13 cellular contexts compared by ENCODE assay signal in genomic region chrX:16822723-16823122, GRCh38. TPM values are rescaled to one million over a fixed set of nuclear protein-coding genes. Genes with fewer than 3 reads are reported as not detected.
DNase-seq lines count a peak whose midpoint lies in the region; ATAC-seq and TF ChIP-seq lines count a peak whose summit lies in the region.
"Had no signal": no experiment of that assay in that cellular context is flagged by ENCODE, and none has a peak within 500 bp of the region (broad histone marks: within the 10 kb centered on the region; RNA-seq: fewer than 3 reads in every experiment).

No MANE protein-coding gene starts in this region.

- H3K27ac ChIP-seq in heart left ventricle: no peak overlapping the region
- H3K27ac ChIP-seq: right atrium auricular region had no signal

- H3K4me3 ChIP-seq in MG63: no peak overlapping the region
- H3K4me3 ChIP-seq in heart left ventricle: no peak overlapping the region
- H3K4me3 ChIP-seq: right atrium auricular region had no signal

- TF ChIP-seq POLR2A in heart left ventricle (IDR thresholded peaks at IDR 0.05): no peak

- H3K9me3 ChIP-seq in MG63 (no peaks in the 10 kb centered on the region), heart left ventricle (no peaks in the 10 kb centered on the region)
- H3K9me3 ChIP-seq: right atrium auricular region had no signal

- 87 to 92% (median 92%) methylated on average over 2 of the region's 2 CpGs for WGBS in heart left ventricle, 4 donors

- TF ChIP-seq CTCF in heart left ventricle (IDR thresholded peaks at IDR 0.05): no peak

- peaks cover 19% of the 10 kb centered on the region for H3K36me3 ChIP-seq in MG63
- H3K36me3 ChIP-seq in heart left ventricle: peaks cover 0 to 53% (median 33%) of the 10 kb centered on the region in 9 donors

- peaks cover 0 to 6% (median 0%) of the 10 kb centered on the region in 12 donors for H3K4me1 ChIP-seq in heart left ventricle
- H3K4me1 ChIP-seq: right atrium auricular region had no signal

- DNase-seq in COLO829 (ENCODE audit: low spot score) (peak; percentile 61), MG63 (peak; percentile 48), amniotic epithelial cell (ENCODE audit: low read depth) (peak; percentile 44), iris pigment epithelial cell (ENCODE audit: low read depth) (peak; percentile 85), NCI-H1694 treated with DMSO at 0.1 percent for 48 hours (lab: John Stamatoyannopoulos, UW) (no peak), NCI-H128 (lab: John Stamatoyannopoulos, UW; ENCODE audit: unreplicated experiment) (no peak), heart left ventricle (no peak), OCI-M2 (lab: John Stamatoyannopoulos, UW; ENCODE audit: unreplicated experiment) (no peak)
- DNase-seq: activated CD8-positive, alpha-beta memory T cell treated with anti-CD3 and anti-CD28 coated beads, Interleukin-2, amount 50 U/mL, for 48 hours; caudate nucleus; erythroblast; NCI-H345 had no signal

- ATAC-seq in heart left ventricle: no peak

- intact Hi-C loops in heart left ventricle (cut with DNase I): loop anchor here in 1 of 10 donors (10.0 kb wide), 1 partner anchor 222 kb away; no protein-coding TSS in a partner anchor

- H3K27me3 ChIP-seq in MG63: no peaks in the 10 kb centered on the region
- no peaks in the 10 kb centered on the region for H3K27me3 ChIP-seq in heart left ventricle
- H3K27me3 ChIP-seq: right atrium auricular region had no signal

RNA-seq across cellular contexts. Expression of gene TXLNG, which starts 36.5 kb away (rescaled TPM):
- 8.6 and 12.7 TPM in 2 replicates for total RNA-seq in MG63 (2014; rRNA removed; shearing (Covaris generic); ENCODE audit: low replicate concordance)
- 1 to 10 TPM; 4.3 to 8.1 (median 6.3) TPM for total RNA-seq in heart left ventricle
- 1 to 10 TPM; 3.0 to 5.2 TPM for polyA plus RNA-seq in heart left ventricle

RNA-seq across cellular contexts. Expression of gene RBBP7, which starts 47.4 kb away (rescaled TPM):
- 167 and 233 TPM in 2 replicates for total RNA-seq in MG63 (2014; rRNA removed; shearing (Covaris generic); ENCODE audit: low replicate concordance)
- total RNA-seq in heart left ventricle: 100 to 1,000 TPM in 6 of 9 donors, 10 to 100 TPM in 3; 88.7 to 124 (median 107) TPM
- 100 to 1,000 TPM in 1 of 2 donors, 10 to 100 TPM in 1; 93.3 to 110 TPM for polyA plus RNA-seq in heart left ventricle

Comparison
In these comparisons a context has a peak if more than half of its experiments do, and no peak if none do; other contexts are left out.
1. DNase-seq: peak in COLO829 (single experiment), MG63 (single experiment), amniotic epithelial cell (single experiment) and iris pigment epithelial cell (single experiment); none in NCI-H1694 treated with DMSO at 0.1 percent for 48 hours (single experiment), NCI-H128 (single experiment), heart left ventricle (0 of 5) and OCI-M2 (single experiment).